ENCODE assay signal across 11 cellular contexts in the genomic region with DNA sequence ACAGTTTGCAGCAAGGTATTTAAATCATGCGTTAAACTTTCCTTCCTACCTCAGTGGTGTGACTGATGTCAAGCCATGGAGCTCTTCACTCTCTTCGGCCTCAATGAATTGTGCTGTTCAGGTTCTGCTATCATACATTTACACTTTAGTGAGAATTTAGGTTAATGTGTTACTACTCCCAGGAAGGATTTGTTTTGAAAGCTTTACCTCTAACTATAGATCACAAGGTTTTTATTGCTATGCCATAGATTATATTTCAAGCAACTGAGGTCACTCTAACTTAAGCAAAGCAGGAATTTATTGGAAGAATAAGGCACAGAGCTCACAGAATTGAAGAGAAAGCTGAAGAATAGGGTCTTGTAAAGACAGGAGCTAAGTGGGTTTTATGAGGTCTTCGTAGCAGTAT. TPM values are rescaled to one million over a fixed set of nuclear protein-coding genes. Genes with fewer than 3 reads are reported as not detected.
DNase-seq lines count a peak whose midpoint lies in the region; ATAC-seq and TF ChIP-seq lines count a peak whose summit lies in the region.
"Had no signal": no experiment of that assay in that cellular context is flagged by ENCODE, and none has a peak within 500 bp of the region (broad histone marks: within the 10 kb centered on the region; RNA-seq: fewer than 3 reads in every experiment).

No MANE protein-coding gene starts in this region.

- H3K9me3 ChIP-seq in A673 (ENCODE audit: low read depth, low read length, poor library complexity, severe bottlenecking) (no peaks in the 10 kb centered on the region), endodermal cell (ENCODE audit: control insufficient read depth, low read length) (no peaks in the 10 kb centered on the region), thyroid gland (no peaks in the 10 kb centered on the region)

- no peak for TF ChIP-seq CTCF in A673 (conservative IDR thresholded peaks at IDR 0.05; ENCODE audit: low read depth, low read length)
- TF ChIP-seq CTCF in endodermal cell (conservative IDR thresholded peaks at IDR 0.05), result no peak
- TF ChIP-seq CTCF in thyroid gland (IDR thresholded peaks at IDR 0.05), result no peak

- no peak for TF ChIP-seq POLR2A in thyroid gland (IDR thresholded peaks at IDR 0.05)

- peak overlapping the region; percentile 36 for H3K27ac Mint-ChIP-seq in endodermal cell

- peak; percentile 7 for ATAC-seq in GM19468 (IDR thresholded peaks at IDR 0.05; ENCODE audit: extremely low read depth, unreplicated experiment)
- peak; percentile 33 for ATAC-seq in HG03175 (IDR thresholded peaks at IDR 0.05; ENCODE audit: unreplicated experiment)
- ATAC-seq in HG02763 (IDR thresholded peaks at IDR 0.05; ENCODE audit: unreplicated experiment), result no peak
- ATAC-seq in sciatic nerve, result no peak

- H3K27me3 ChIP-seq in A673 (replicated peaks; ENCODE audit: insufficient read depth, low read depth, low read length, poor library complexity) (peaks cover 3% of the 10 kb centered on the region), endodermal cell (ENCODE audit: control insufficient read depth, insufficient read depth, low read length, poor library complexity, severe bottlenecking) (no peaks in the 10 kb centered on the region), thyroid gland (no peaks in the 10 kb centered on the region)

- H3K4me1 ChIP-seq in A673 (ENCODE audit: insufficient read depth, low read length, poor library complexity, severe bottlenecking) (peaks cover 33% of the 10 kb centered on the region), endodermal cell (ENCODE audit: control insufficient read depth, insufficient read depth, low read length) (peaks cover 26% of the 10 kb centered on the region), thyroid gland (peaks cover 11 to 17% of the 10 kb centered on the region in 2 donors)

- peak; percentile 22 for DNase-seq in A673 (ENCODE audit: low spot score)
- DNase-seq in endodermal cell, result no peak
- DNase-seq in sciatic nerve (ENCODE audit: low spot score), result no peak
- DNase-seq in COR-L47 (lab: John Stamatoyannopoulos, UW), result no peak
- DNase-seq in thyroid gland, result no peak
- DNase-seq: NCI-H187; SHP77 treated with DMSO at 0.1 percent for 48 hours; stimulated activated CD4-positive, alpha-beta T cell treated with anti-CD3 and anti-CD28 coated beads, Interleukin-4, amount 100 ng/mL, for 4 hours had no signal

- no peaks in the 10 kb centered on the region for H3K9me3 Mint-ChIP-seq in endodermal cell

- H3K36me3 ChIP-seq in A673 (ENCODE audit: insufficient read depth, low read length, poor library complexity, severe bottlenecking) (no peaks in the 10 kb centered on the region), endodermal cell (ENCODE audit: control insufficient read depth, insufficient read depth, low read length) (no peaks in the 10 kb centered on the region), thyroid gland (no peaks in the 10 kb centered on the region)

- WGBS in endodermal cell (ENCODE audit: insufficient coverage in 1 of 2, insufficient read length in 1 of 2), 2 experiments, result 63 to 86% methylated on average over 1 to 3 of the region's 3 CpGs
- 86 to 94% methylated on average over 3 of the region's 3 CpGs for WGBS in thyroid gland, 2 donors

- BruUV-seq in A673 (replicated peaks; lab: Mats Ljungman, UMichigan), result no TSS peak

- H3K4me1 Mint-ChIP-seq in endodermal cell, result peaks cover 66% of the 10 kb centered on the region

- POLR2A ChIA-PET in A673 (lab: Charles Lee; ENCODE audit: low non-redundant PET), result no interaction called here

- H3K4me3 ChIP-seq in A673 (ENCODE audit: low read depth, low read length, poor library complexity, severe bottlenecking) (no peak overlapping the region), endodermal cell (ENCODE audit: low read length) (peak overlapping the region; percentile 53), thyroid gland (replicated peaks in 1 of 3) (no peak overlapping the region)

- H3K27me3 Mint-ChIP-seq in endodermal cell (ENCODE audit: insufficient read depth), result no peaks in the 10 kb centered on the region

- H3K36me3 Mint-ChIP-seq in endodermal cell (ENCODE audit: low read depth), result no peaks in the 10 kb centered on the region

- no peak overlapping the region for H3K9ac ChIP-seq in endodermal cell (ENCODE audit: extremely low read depth, low read length, poor library complexity, severe bottlenecking)

- H3K27ac ChIP-seq in A673 (ENCODE audit: low read depth, low read length, poor library complexity, severe bottlenecking) (no peak overlapping the region), endodermal cell (ENCODE audit: low read depth, low read length) (no peak overlapping the region), thyroid gland (peak overlapping the region in 1 of 3 donors; percentile 5)

- CTCF ChIA-PET in A673 (lab: Charles Lee), result no interaction called here

- intact Hi-C loops in A673 (cut with micrococcal nuclease; ENCODE audit: unreplicated experiment) (no loop called here), sciatic nerve (cut with DNase I) (no loop called here), thyroid gland (cut with DNase I) (no loop called here)

- H3K4me3 Mint-ChIP-seq in endodermal cell, result peak overlapping the region; percentile 16

RNA-seq across cellular contexts. Expression of a gene that starts 11.0 kb away (rescaled TPM):
- total RNA-seq in A673 (2021) (80.5 and 82.9 TPM in 2 replicates), endodermal cell (100 to 1,000 TPM; 183 to 241 TPM), sciatic nerve (321 TPM), thyroid gland (100 to 1,000 TPM; 257 to 644 (median 358) TPM)
- 105 TPM for polyA plus RNA-seq in endodermal cell (2013, experiment 1 of 2)
- 104 TPM for polyA plus RNA-seq in endodermal cell (2013, experiment 2 of 2)

Comparison
In these comparisons a context has a peak if more than half of its experiments do, and no peak if none do; other contexts are left out.
1. ATAC-seq: peak in GM19468 (single experiment) and HG03175 (single experiment); none in HG02763 (single experiment) and sciatic nerve (single experiment).